ENCODE assay signal across 11 cellular contexts in genomic region chr9:27377811-27378345, GRCh38.
DNase-seq lines count a peak whose midpoint lies in the region; ATAC-seq and TF ChIP-seq lines count a peak whose summit lies in the region.
"Had no signal": no experiment of that assay in that cellular context is flagged by ENCODE, and none has a peak within 500 bp of the region (broad histone marks: within the 10 kb centered on the region; RNA-seq: fewer than 3 reads in every experiment).

No MANE protein-coding gene starts in this region.

- no peaks in the 10 kb centered on the region for H3K79me1 ChIP-seq in mesendoderm (ENCODE audit: low read length)

- H2BK5ac ChIP-seq in mesendoderm (ENCODE audit: low read length), result no peak overlapping the region

- H2AK5ac ChIP-seq in mesendoderm (ENCODE audit: low read length), result no peak overlapping the region

- no peak overlapping the region for H2BK120ac ChIP-seq in mesendoderm (ENCODE audit: low read depth, low read length)

- no peak overlapping the region for H3K56ac ChIP-seq in mesendoderm (ENCODE audit: low read length)

- H3K9ac ChIP-seq in mesendoderm (ENCODE audit: low read length), result no peak overlapping the region

- H3K4me1 ChIP-seq in mesendoderm (ENCODE audit: control insufficient read depth, low read depth, low read length), result peaks cover 3% of the 10 kb centered on the region

- H4K8ac ChIP-seq in mesendoderm (ENCODE audit: low read depth, low read length), result no peak overlapping the region

- peak overlapping the region; percentile 18 to 98 (median 25) for H3K27ac Mint-ChIP-seq in nephron

- H3K4me3 Mint-ChIP-seq in nephron, result no peak overlapping the region

- H4K5ac ChIP-seq in mesendoderm (ENCODE audit: low read length), result no peak overlapping the region

- H3K36me3 Mint-ChIP-seq in nephron (ENCODE audit: low read depth), result no peaks in the 10 kb centered on the region

- ATAC-seq in GM18867 (IDR thresholded peaks at IDR 0.05; ENCODE audit: unreplicated experiment), result peak; percentile 87
- ATAC-seq in GM21717 (IDR thresholded peaks at IDR 0.05; ENCODE audit: unreplicated experiment), result peak; percentile 85
- peak; percentile 84 for ATAC-seq in HG03442 (IDR thresholded peaks at IDR 0.05; ENCODE audit: unreplicated experiment)
- ATAC-seq in omental fat pad (ENCODE audit: low FRiP score), result no peak
- ATAC-seq: body of pancreas had no signal

- H3K23ac ChIP-seq in mesendoderm (ENCODE audit: low read length), result no peak overlapping the region

- no CpG with 5 or more reads among the region's 1 CpG for WGBS in mesendoderm (ENCODE audit: extremely low coverage, insufficient coverage, low lambda C conversion rate)

- H2BK15ac ChIP-seq in mesendoderm (replicated peaks; ENCODE audit: low read depth), result no peak overlapping the region

- H3K4me1 Mint-ChIP-seq in nephron, result peaks cover 30% of the 10 kb centered on the region

- peaks cover 4% of the 10 kb centered on the region for H3K27me3 Mint-ChIP-seq in nephron (ENCODE audit: low read depth)

- no peaks in the 10 kb centered on the region for H3K36me3 ChIP-seq in mesendoderm (ENCODE audit: control insufficient read depth, insufficient read depth, low read length)

- no peaks in the 10 kb centered on the region for H3K9me3 Mint-ChIP-seq in nephron

- H3K4ac ChIP-seq in mesendoderm (ENCODE audit: low read depth, low read length), result no peak overlapping the region

- H3K27ac ChIP-seq in mesendoderm (ENCODE audit: low read depth, low read length), result no peak overlapping the region
- H3K27ac ChIP-seq: VCaP had no signal

- no peak overlapping the region for H3K4me2 ChIP-seq in mesendoderm (ENCODE audit: low read length)

- no peak overlapping the region for H3K18ac ChIP-seq in mesendoderm (ENCODE audit: low read length)

- no peaks in the 10 kb centered on the region for H3K27me3 ChIP-seq in mesendoderm (ENCODE audit: insufficient read depth, low read length, poor library complexity)
- H3K27me3 ChIP-seq: body of pancreas had no signal

- H3K4me3 ChIP-seq in mesendoderm (ENCODE audit: low read length), result no peak overlapping the region
- H3K4me3 ChIP-seq: body of pancreas had no signal

- DNase-seq in mesendoderm (no peak), ureter (ENCODE audit: low spot score) (no peak), omental fat pad (ENCODE audit: low spot score) (no peak)
- DNase-seq in activated effector memory CD4-positive, alpha-beta T cell treated with anti-CD3 and anti-CD28 coated beads, Interleukin-2, amount 50 U/mL, for 16 hours, result no peak
- DNase-seq: NCI-H2081 treated with DMSO at 0.1 percent for 48 hours had no signal

- no peaks in the 10 kb centered on the region for H3K79me2 ChIP-seq in mesendoderm (ENCODE audit: control insufficient read depth, insufficient read depth, low read length)

- TF ChIP-seq CTCF in nephron (IDR thresholded peaks at IDR 0.05; ENCODE audit: unreplicated experiment in 3 of 3) (no peak), omental fat pad (IDR thresholded peaks at IDR 0.05) (no peak)
